ENCODE assay signal across 8 cellular contexts in the genomic region with DNA sequence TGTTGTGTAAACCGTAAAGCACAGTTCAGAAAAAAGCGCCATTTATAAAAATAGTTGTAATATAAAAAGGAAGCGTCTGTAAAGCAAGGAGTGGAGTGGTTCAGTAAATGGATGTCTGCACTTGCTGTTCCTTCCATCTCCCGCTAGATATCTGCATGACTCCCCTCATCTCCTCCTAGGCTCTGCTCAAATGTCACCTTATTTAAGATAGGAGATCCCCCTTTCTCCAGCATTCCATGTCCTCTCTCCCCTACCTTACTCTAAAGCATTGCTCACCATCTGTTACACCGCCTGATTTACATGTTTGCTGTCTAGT. TPM values are rescaled to one million over a fixed set of nuclear protein-coding genes. Genes with fewer than 3 reads are reported as not detected.
DNase-seq lines count a peak whose midpoint lies in the region; TF ChIP-seq lines count a peak whose summit lies in the region.

No MANE protein-coding gene starts in this region.

- H4K20me1 ChIP-seq in OCI-LY3 (ENCODE audit: insufficient read depth, low read length): no peaks in the 10 kb centered on the region

- no peaks in the 10 kb centered on the region for H3K9me3 Mint-ChIP-seq in activated naive CD4-positive, alpha-beta T cell treated with anti-CD3 and anti-CD28 coated beads for 36 hours
- no peaks in the 10 kb centered on the region for H3K9me3 Mint-ChIP-seq in progenitor cell of endocrine pancreas (ENCODE audit: low read depth)

- H3K9ac ChIP-seq in OCI-LY3 (ENCODE audit: low read length): peak overlapping the region; percentile 75

- peaks cover 21% of the 10 kb centered on the region for H3K4me1 Mint-ChIP-seq in activated naive CD4-positive, alpha-beta T cell treated with anti-CD3 and anti-CD28 coated beads for 36 hours (ENCODE audit: low read depth)
- H3K4me1 Mint-ChIP-seq in progenitor cell of endocrine pancreas (ENCODE audit: low read depth): peaks cover 5% of the 10 kb centered on the region

- H2AFZ ChIP-seq in OCI-LY3 (ENCODE audit: low read depth, low read length): no peak overlapping the region

- intact Hi-C loops in activated naive CD4-positive, alpha-beta T cell treated with anti-CD3 and anti-CD28 coated beads for 36 hours (cut with micrococcal nuclease): loop anchor here (1.0 kb wide), 1 partner anchor 11 kb away; no protein-coding TSS in a partner anchor
- intact Hi-C loops in esophagus muscularis mucosa (cut with DNase I): no loop called here

- H3K27me3 Mint-ChIP-seq in activated naive CD4-positive, alpha-beta T cell treated with anti-CD3 and anti-CD28 coated beads for 36 hours (ENCODE audit: low read depth): no peaks in the 10 kb centered on the region
- peaks cover 22% of the 10 kb centered on the region for H3K27me3 Mint-ChIP-seq in progenitor cell of endocrine pancreas

- H3K4me2 ChIP-seq in OCI-LY3 (ENCODE audit: low read length): peak overlapping the region; percentile 95

- no peak for TF ChIP-seq CTCF in OCI-LY3 (IDR thresholded peaks at IDR 0.05; ENCODE audit: low read depth, low read length)
- no peak for TF ChIP-seq CTCF in esophagus muscularis mucosa (IDR thresholded peaks at IDR 0.05)
- no peak for TF ChIP-seq CTCF in progenitor cell of endocrine pancreas (IDR thresholded peaks at IDR 0.05; ENCODE audit: unreplicated experiment)

- H3K36me3 Mint-ChIP-seq in activated naive CD4-positive, alpha-beta T cell treated with anti-CD3 and anti-CD28 coated beads for 36 hours (ENCODE audit: low read depth): peaks cover 3% of the 10 kb centered on the region
- H3K36me3 Mint-ChIP-seq in progenitor cell of endocrine pancreas (ENCODE audit: insufficient read depth): no peaks in the 10 kb centered on the region

- H3K36me3 ChIP-seq in OCI-LY3 (replicated peaks; ENCODE audit: low read depth, low read length) (no peaks in the 10 kb centered on the region), esophagus muscularis mucosa (peaks cover 5 to 29% (median 14%) of the 10 kb centered on the region in 4 donors)

- WGBS in esophagus muscularis mucosa: 37% methylated on average over 5 of the region's 5 CpGs

- TF ChIP-seq EP300 in esophagus muscularis mucosa (IDR thresholded peaks at IDR 0.05): no peak

- H3K79me2 ChIP-seq in OCI-LY3 (ENCODE audit: low read length): peaks cover 24% of the 10 kb centered on the region

- no peak for TF ChIP-seq POLR2A in esophagus muscularis mucosa (IDR thresholded peaks at IDR 0.05; ENCODE audit: low read depth)

- CTCF ChIA-PET in activated naive CD4-positive, alpha-beta T cell treated with anti-CD3 and anti-CD28 coated beads for 36 hours (lab: Charles Lee): interaction anchor here (0.6 to 1.0 kb wide), 2 partner anchors 114 to 294 kb away, joined by 3 to 4 read pairs; no protein-coding TSS in a partner anchor

- H3K27ac ChIP-seq in OCI-LY3 (ENCODE audit: low read length) (no peak overlapping the region), esophagus muscularis mucosa (replicated peaks in 1 of 4) (peak overlapping the region; percentile 89 to 94 (median 89))

- no peak for DNase-seq in activated naive CD4-positive, alpha-beta T cell treated with anti-CD3 and anti-CD28 coated beads for 36 hours
- no peak for DNase-seq in activated naive CD4-positive, alpha-beta T cell treated with Interleukin-2 at 50 U/mL for 16 hours
- DNase-seq in esophagus muscularis mucosa (ENCODE audit: extremely low spot score) (no peak), progenitor cell of endocrine pancreas (ENCODE audit: low spot score, unreplicated experiment) (no peak), NCI-H146 (lab: John Stamatoyannopoulos, UW) (no peak), NCI-H345 (lab: John Stamatoyannopoulos, UW) (no peak)
- no peak for DNase-seq in activated CD8-positive, alpha-beta memory T cell treated with anti-CD3 and anti-CD28 coated beads for 24 hours

- peak overlapping the region; percentile 83 for H3K27ac Mint-ChIP-seq in activated naive CD4-positive, alpha-beta T cell treated with anti-CD3 and anti-CD28 coated beads for 36 hours
- peak overlapping the region; percentile 88 for H3K27ac Mint-ChIP-seq in progenitor cell of endocrine pancreas

- H3K4me1 ChIP-seq in OCI-LY3 (ENCODE audit: low read length) (peaks cover 14% of the 10 kb centered on the region), esophagus muscularis mucosa (peaks cover 31 to 46% (median 46%) of the 10 kb centered on the region in 4 donors)

- peak overlapping the region; percentile 91 for H3K4me3 Mint-ChIP-seq in activated naive CD4-positive, alpha-beta T cell treated with anti-CD3 and anti-CD28 coated beads for 36 hours
- peak overlapping the region; percentile 89 for H3K4me3 Mint-ChIP-seq in progenitor cell of endocrine pancreas (ENCODE audit: low read depth)

- H3K4me3 ChIP-seq in OCI-LY3 (ENCODE audit: low read length) (peak overlapping the region; percentile 94), esophagus muscularis mucosa (peak overlapping the region; percentile 72 to 99 (median 82))

- H3K9me3 ChIP-seq in OCI-LY3 (ENCODE audit: insufficient read depth, low read length) (no peaks in the 10 kb centered on the region), esophagus muscularis mucosa (no peaks in the 10 kb centered on the region)

- H3K27me3 ChIP-seq in OCI-LY3 (ENCODE audit: low read depth, low read length) (no peaks in the 10 kb centered on the region), esophagus muscularis mucosa (peaks cover 0 to 11% (median 1%) of the 10 kb centered on the region in 4 donors)

RNA-seq across cellular contexts. Expression of gene MUL1, which starts 0.7 kb away (rescaled TPM):
- 10 to 100 TPM; 10.9 to 12.1 TPM for total RNA-seq in activated naive CD4-positive, alpha-beta T cell treated with anti-CD3 and anti-CD28 coated beads for 36 hours
- total RNA-seq in esophagus muscularis mucosa (10 to 100 TPM; 24.5 to 71.3 (median 42.7) TPM), progenitor cell of endocrine pancreas (23.2 and 25.1 TPM in 2 replicates)

RNA-seq across cellular contexts. Expression of gene CAMK2N1, which starts 21.2 kb away (rescaled TPM):
- under 1 TPM; 0.57 to 0.69 TPM for total RNA-seq in activated naive CD4-positive, alpha-beta T cell treated with anti-CD3 and anti-CD28 coated beads for 36 hours
- total RNA-seq in esophagus muscularis mucosa: 10 to 100 TPM; 22.2 to 31.1 (median 25.6) TPM
- total RNA-seq in progenitor cell of endocrine pancreas: 67.2 and 69.2 TPM in 2 replicates

RNA-seq across cellular contexts. Expression of gene FAM43B, which starts 45.2 kb away (rescaled TPM):
- total RNA-seq in activated naive CD4-positive, alpha-beta T cell treated with anti-CD3 and anti-CD28 coated beads for 36 hours: not detected
- total RNA-seq in esophagus muscularis mucosa (1 to 10 TPM in 3 of 4 donors, not detected in 1; 2.2 to 4.2 (median 3.6) TPM), progenitor cell of endocrine pancreas (0.10 and 0.16 TPM in 2 replicates)

Comparison
In these comparisons a context has a peak if more than half of its experiments do, and no peak if none do; other contexts are left out.
1. RNA of gene CAMK2N1, which starts 21.2 kb away (total RNA-seq): 67.2 to 69.2 TPM in progenitor cell of endocrine pancreas and 22.2 to 31.1 TPM in esophagus muscularis mucosa; 0.57 to 0.69 TPM in activated naive CD4-positive, alpha-beta T cell treated with anti-CD3 and anti-CD28 coated beads for 36 hours; every median in the first group is over 10 times any median in the second.